Comparison of ENCODE assay signal across 23 cellular contexts in the genomic region with DNA sequence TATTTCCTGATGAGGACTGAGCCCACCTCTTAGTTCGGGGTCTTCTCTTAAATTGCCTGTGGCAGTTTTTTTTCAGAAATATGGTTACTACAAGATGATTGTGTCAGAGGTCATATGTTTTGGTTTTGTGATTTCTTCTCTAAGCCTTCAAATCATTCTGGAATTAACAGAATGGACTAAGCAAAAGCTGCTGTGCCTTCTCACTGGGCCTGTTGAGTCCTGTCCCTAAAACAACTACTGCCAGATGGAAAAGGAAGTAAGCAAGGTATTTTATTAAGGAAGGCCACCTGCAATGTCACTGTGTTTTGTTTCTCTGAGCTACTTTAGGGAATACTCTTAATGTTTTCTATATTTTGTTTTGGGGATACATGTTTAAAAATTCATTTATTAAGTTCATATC.
"Had no signal": no experiment of that assay in that cellular context is flagged by ENCODE, and none has a peak within 500 bp of the region (broad histone marks: within the 10 kb centered on the region; RNA-seq: fewer than 3 reads in every experiment).

No MANE protein-coding gene starts in this region.

- H3K27me3 ChIP-seq: breast epithelium, gastrocnemius medialis, neutrophil, ovary, right atrium auricular region had no signal

- H3K4me3 ChIP-seq: breast epithelium, gastrocnemius medialis, ovary, psoas muscle, right atrium auricular region, thoracic aorta had no signal

- DNase-seq: activated CD4-positive, alpha-beta memory T cell treated with anti-CD3 and anti-CD28 coated beads for 36 hours; activated CD4-positive, alpha-beta T cell treated with anti-CD3 and anti-CD28 coated beads for 48 hours; activated effector memory CD4-positive, alpha-beta T cell treated with Interleukin-2 at 50 U/mL for 16 hours; activated naive CD4-positive, alpha-beta T cell treated with anti-CD3 and anti-CD28 coated beads for 36 hours; activated naive CD8-positive, alpha-beta T cell treated with anti-CD3 and anti-CD28 coated beads, Interleukin-2, amount 10 ng/mL, durations not matched to agents 7 days and 5 days; activated T-cell treated with anti-CD3 and anti-CD28 coated beads, Interleukin-2, amount 50 U/mL, for 48 hours; amniotic stem cell; cortex of kidney; endodermal cell; gastrocnemius medialis; hypothalamus; left ventricle myocardium superior; mammary epithelial cell; midbrain; ovary; psoas muscle; stimulated activated CD4-positive, alpha-beta T cell treated with anti-CD3 and anti-CD28 coated beads, Interleukin-4, amount 100 ng/mL, for 24 hours; stimulated activated naive CD4-positive, alpha-beta T cell treated with Interleukin-2 at 50 U/mL for 16 hours had no signal

- ATAC-seq: gastrocnemius medialis; left ventricle myocardium superior; natural killer cell treated with Interleukin-12 subunit alpha and Interleukin-12 subunit beta and Interleukin-15 and Interleukin-18, amount 100 ng/mL, for 72 hours; psoas muscle had no signal

- H3K27ac ChIP-seq: gastrocnemius medialis, neutrophil, ovary, psoas muscle, right atrium auricular region, thoracic aorta had no signal

- H3K36me3 ChIP-seq: breast epithelium, gastrocnemius medialis, neutrophil, ovary, right atrium auricular region, thoracic aorta had no signal

- H3K9me3 ChIP-seq: breast epithelium, gastrocnemius medialis, neutrophil, ovary, psoas muscle, right atrium auricular region, thoracic aorta had no signal

- H3K4me1 ChIP-seq: breast epithelium, gastrocnemius medialis, psoas muscle, right atrium auricular region had no signal
